Comparison of ENCODE assay signal across 1 cellular context in genomic region chr11:46588131-46588530, GRCh38.
TF ChIP-seq lines count a peak whose summit lies in the region.

No MANE protein-coding gene starts in this region.

TF ChIP-seq in IMR-90, 13 proteins besides CTCF, POLR2A, EP300 and RAD21:
- no peak for TF ChIP-seq ELK1 (IDR thresholded peaks at IDR 0.05; ENCODE audit: borderline replicate concordance, low read depth, low read length)
- TF ChIP-seq CEBPB (IDR thresholded peaks at IDR 0.05; ENCODE audit: low read depth, low read length), result peak; percentile 53; the same call in 1 of the 2 replicates
